23 cellular contexts compared by ENCODE assay signal in the genomic region with DNA sequence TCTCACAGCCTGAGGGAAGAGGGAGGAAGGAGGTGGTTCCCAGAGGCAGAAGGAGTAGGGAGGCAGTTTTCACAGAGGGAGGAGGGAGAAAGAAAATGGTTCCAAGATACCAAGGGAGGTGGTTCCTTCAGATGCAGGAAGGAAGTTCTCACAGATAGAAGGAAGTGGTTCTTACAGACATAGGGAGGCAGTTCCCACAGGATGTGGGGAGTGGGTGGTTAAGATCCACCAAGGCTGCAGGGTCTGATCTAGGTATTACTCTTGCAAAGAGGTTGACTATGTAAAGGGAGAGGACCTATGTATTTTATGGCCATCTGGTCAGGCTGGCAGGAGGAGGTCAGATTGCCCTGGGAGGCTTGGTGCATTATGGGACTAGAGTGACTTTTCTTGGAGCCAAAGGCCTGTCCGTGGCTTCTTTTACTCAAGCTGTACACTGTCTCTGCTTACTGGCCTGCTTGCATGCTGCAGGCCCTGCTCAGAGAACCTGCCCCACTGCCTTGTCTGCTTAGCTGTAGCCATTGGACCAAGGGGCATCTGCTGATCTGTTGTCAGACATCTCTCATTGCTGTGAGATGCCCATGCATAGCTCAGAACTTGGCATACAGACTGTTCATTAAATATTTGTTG.
"Had no signal": no experiment of that assay in that cellular context is flagged by ENCODE, and none has a peak within 500 bp of the region (broad histone marks: within the 10 kb centered on the region; RNA-seq: fewer than 3 reads in every experiment).

No MANE protein-coding gene starts in this region.

- ATAC-seq: activated CD4-positive, CD25-positive, alpha-beta regulatory T cell treated with anti-CD3 and anti-CD28 coated beads, Interleukin-2, amount 50 U/mL, for 24 hours; heart left ventricle; lower lobe of right lung; mucosa of descending colon had no signal

- H2AFZ ChIP-seq: neural progenitor cell had no signal

- H3K4me1 ChIP-seq: heart left ventricle, lower lobe of right lung, prostate gland, spleen, stomach, suprapubic skin, tibial nerve had no signal

- H3K27ac ChIP-seq: heart left ventricle, lower lobe of right lung, neural progenitor cell, prostate gland, spleen, stomach, suprapubic skin, tibial nerve, VCaP had no signal

- H3K9ac ChIP-seq: neural progenitor cell had no signal

- H3K27me3 ChIP-seq: heart left ventricle, neural progenitor cell, spleen, stomach, suprapubic skin, tibial nerve had no signal

- H3K36me3 ChIP-seq: heart left ventricle, lower lobe of right lung, neural progenitor cell, prostate gland, spleen, stomach, suprapubic skin, tibial nerve had no signal

- H3K27me3 Mint-ChIP-seq: activated CD4-positive, alpha-beta T cell treated with anti-CD3 and anti-CD28 coated beads, Interleukin-2, amount 10 ng/mL, durations not matched to agents 24 days and 14 days; dendritic cell treated with granulocyte-macrophage colony-stimulating factor and Interleukin-4, amounts not matched to agents 40 ng/mL and 50 ng/mL, for 4 days had no signal

- H3K4me3 ChIP-seq: heart left ventricle, lower lobe of right lung, mucosa of descending colon, neural progenitor cell, prostate gland, spleen, stomach, suprapubic skin, tibial nerve had no signal

- H3K4me3 Mint-ChIP-seq: activated CD4-positive, alpha-beta T cell treated with anti-CD3 and anti-CD28 coated beads, Interleukin-2, amount 10 ng/mL, durations not matched to agents 24 days and 14 days; brain; dendritic cell treated with granulocyte-macrophage colony-stimulating factor and Interleukin-4, amounts not matched to agents 40 ng/mL and 50 ng/mL, for 4 days; neural progenitor cell had no signal

- H3K27ac Mint-ChIP-seq: dendritic cell treated with granulocyte-macrophage colony-stimulating factor and Interleukin-4, amounts not matched to agents 40 ng/mL and 50 ng/mL, for 4 days; neural progenitor cell had no signal

- H3K36me3 Mint-ChIP-seq: brain had no signal

- DNase-seq: activated CD4-positive, alpha-beta T cell treated with anti-CD3 and anti-CD28 coated beads, Interleukin-2, amount 10 ng/mL, durations not matched to agents 24 days and 14 days; activated gamma-delta T cell; activated naive CD4-positive, alpha-beta T cell treated with anti-CD3 and anti-CD28 coated beads, Interleukin-2, amount 50 U/mL, for 16 hours; activated T-cell treated with anti-CD3 and anti-CD28 coated beads for 4 hours; aorta; caudate nucleus; effector CD4-positive, alpha-beta T cell; heart left ventricle; lower lobe of right lung; mesendoderm; mucosa of descending colon; spleen; stimulated activated CD4-positive, alpha-beta T cell treated with anti-CD3 and anti-CD28 coated beads, Interleukin-4, amount 100 ng/mL, for 4 hours; stomach; SW 1271 had no signal

- H3K9me3 Mint-ChIP-seq: neural progenitor cell had no signal

- H3K4me2 ChIP-seq: neural progenitor cell had no signal

- H3K9me3 ChIP-seq: lower lobe of right lung, prostate gland, tibial nerve had no signal
